ENCODE assay signal across 8 cellular contexts in the genomic region with DNA sequence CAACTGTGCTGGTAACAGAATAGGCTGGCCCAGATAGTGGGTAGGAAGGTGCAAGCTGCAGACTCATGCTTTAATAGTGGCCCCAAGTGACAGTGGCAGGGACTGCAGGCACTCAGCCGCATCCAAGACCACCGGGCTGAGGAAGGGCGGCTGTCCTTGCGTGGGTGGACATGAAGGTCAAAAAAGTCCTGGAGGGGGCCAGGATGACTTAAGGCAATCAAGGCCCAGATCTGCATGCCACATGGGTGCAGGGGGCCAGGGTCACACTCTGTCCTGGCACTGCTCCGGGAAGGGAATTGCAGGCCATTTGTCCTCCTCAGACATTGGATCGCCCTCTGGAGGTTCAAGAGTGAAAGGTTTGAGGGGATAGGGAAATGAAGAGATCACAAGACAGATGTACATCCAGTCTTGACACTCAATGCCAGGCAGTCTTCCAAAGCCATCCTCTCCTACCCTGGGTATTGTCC. TPM values are rescaled to one million over a fixed set of nuclear protein-coding genes. Genes with fewer than 3 reads are reported as not detected.
A peak's percentile ranks its signal among the peaks of the same experiment; 100 is the strongest.
DNase-seq lines count a peak whose midpoint lies in the region; ATAC-seq and TF ChIP-seq lines count a peak whose summit lies in the region.

No MANE protein-coding gene starts in this region.

- ATAC-seq in GM21360 (IDR thresholded peaks at IDR 0.05; ENCODE audit: unreplicated experiment) (peak; percentile 82), HG03439 (IDR thresholded peaks at IDR 0.05; ENCODE audit: unreplicated experiment) (peak; percentile 84)

- no peaks in the 10 kb centered on the region for H3K27me3 ChIP-seq in GM06990 (replicated peaks; ENCODE audit: control insufficient read depth, insufficient read depth, low read length)
- H3K27me3 ChIP-seq in duodenal mucosa (ENCODE audit: control insufficient read depth in 1 of 2, insufficient read depth in 2 of 2, low read length in 2 of 2): no peaks in the 10 kb centered on the region

- peaks cover 19% of the 10 kb centered on the region for H3K36me3 Mint-ChIP-seq in mesothelial cell of epicardium

- H3K4me1 ChIP-seq in duodenal mucosa (ENCODE audit: control insufficient read depth in 1 of 2, insufficient read depth in 2 of 2, low read length in 2 of 2): no peaks in the 10 kb centered on the region

- no peaks in the 10 kb centered on the region for H3K9me3 Mint-ChIP-seq in mesothelial cell of epicardium

- H3K4me3 ChIP-seq in GM06990 (replicated peaks; ENCODE audit: low read depth, low read length) (no peak overlapping the region), duodenal mucosa (ENCODE audit: low read depth in 1 of 2, low read length in 2 of 2) (peak overlapping the region; percentile 51 to 60)

- H3K9ac ChIP-seq in duodenal mucosa (ENCODE audit: low read depth in 1 of 2, low read length in 2 of 2): peak overlapping the region in 1 of 2 donors; percentile 40

- H3K4me3 Mint-ChIP-seq in mesothelial cell of epicardium: peak overlapping the region; percentile 4

- DNase-seq in GM06990 (ENCODE audit: extremely low read depth, insufficient read length): peak; percentile 61
- peak; percentile 19 for DNase-seq in RKO (ENCODE audit: low spot score)
- DNase-seq in mesothelial cell of epicardium (ENCODE audit: low spot score in 2 of 2, unreplicated experiment in 2 of 2): no peak
- no peak for DNase-seq in NCI-H1105 treated with DMSO at 0.1 percent for 48 hours (lab: John Stamatoyannopoulos, UW)
- no peak for DNase-seq in DMS79 (lab: John Stamatoyannopoulos, UW)

- H3K27me3 Mint-ChIP-seq in mesothelial cell of epicardium (ENCODE audit: low read depth): no peaks in the 10 kb centered on the region

- TF ChIP-seq CTCF in GM06990 (IDR thresholded peaks at IDR 0.05; ENCODE audit: insufficient read depth, low read length, poor library complexity, severe bottlenecking) (peak; percentile 68), mesothelial cell of epicardium (IDR thresholded peaks at IDR 0.05; ENCODE audit: unreplicated experiment) (no peak)

- H3K36me3 ChIP-seq in GM06990 (ENCODE audit: control insufficient read depth, insufficient read depth, low read length): no peaks in the 10 kb centered on the region
- peaks cover 0 to 15% of the 10 kb centered on the region in 2 donors for H3K36me3 ChIP-seq in duodenal mucosa (ENCODE audit: control insufficient read depth in 1 of 2, insufficient read depth in 2 of 2, low read length in 2 of 2)

- H3K9me3 ChIP-seq in duodenal mucosa (ENCODE audit: control insufficient read depth in 1 of 2, low read length in 2 of 2): no peaks in the 10 kb centered on the region

- peaks cover 12% of the 10 kb centered on the region for H3K4me1 Mint-ChIP-seq in mesothelial cell of epicardium

- no peak overlapping the region for H3K27ac Mint-ChIP-seq in mesothelial cell of epicardium

- no peak overlapping the region for H3K27ac ChIP-seq in duodenal mucosa (ENCODE audit: low read depth, low read length)

RNA-seq across cellular contexts. Expression of a gene that starts 10.4 kb away (rescaled TPM):
- total RNA-seq in mesothelial cell of epicardium: not detected in 3 replicates

RNA-seq across cellular contexts. Expression of a gene that starts 30.4 kb away (rescaled TPM):
- 24.2 to 26.2 TPM (median 25.3 TPM) in 3 replicates for total RNA-seq in mesothelial cell of epicardium

RNA-seq across cellular contexts. Expression of a gene that starts 46.3 kb away (rescaled TPM):
- total RNA-seq in mesothelial cell of epicardium: 1,038 to 1,060 TPM (median 1,056 TPM) in 3 replicates

RNA-seq across cellular contexts. Expression of a gene that starts 54.2 kb away (rescaled TPM):
- total RNA-seq in mesothelial cell of epicardium: not detected in 3 replicates

Comparison
In these comparisons a context has a peak if more than half of its experiments do, and no peak if none do; other contexts are left out.
1. DNase-seq: peak in GM06990 (single experiment) and RKO (single experiment); none in mesothelial cell of epicardium (0 of 2), NCI-H1105 treated with DMSO at 0.1 percent for 48 hours (single experiment) and DMS79 (single experiment).